In genomic region chr7:100444311-100445278, GRCh38 we compare ENCODE assay signal across 1 cellular context.
TF ChIP-seq lines count a peak whose summit lies in the region.

No MANE protein-coding gene starts in this region.

TF ChIP-seq in HepG2, 621 proteins besides CTCF, POLR2A, EP300 and RAD21 (continued from another document and continues in another):
- TF ChIP-seq, protein P1, sequence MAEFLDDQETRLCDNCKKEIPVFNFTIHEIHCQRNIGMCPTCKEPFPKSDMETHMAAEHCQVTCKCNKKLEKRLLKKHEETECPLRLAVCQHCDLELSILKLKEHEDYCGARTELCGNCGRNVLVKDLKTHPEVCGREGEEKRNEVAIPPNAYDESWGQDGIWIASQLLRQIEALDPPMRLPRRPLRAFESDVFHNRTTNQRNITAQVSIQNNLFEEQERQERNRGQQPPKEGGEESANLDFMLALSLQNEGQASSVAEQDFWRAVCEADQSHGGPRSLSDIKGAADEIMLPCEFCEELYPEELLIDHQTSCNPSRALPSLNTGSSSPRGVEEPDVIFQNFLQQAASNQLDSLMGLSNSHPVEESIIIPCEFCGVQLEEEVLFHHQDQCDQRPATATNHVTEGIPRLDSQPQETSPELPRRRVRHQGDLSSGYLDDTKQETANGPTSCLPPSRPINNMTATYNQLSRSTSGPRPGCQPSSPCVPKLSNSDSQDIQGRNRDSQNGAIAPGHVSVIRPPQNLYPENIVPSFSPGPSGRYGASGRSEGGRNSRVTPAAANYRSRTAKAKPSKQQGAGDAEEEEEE (CRISPR knock-in tag; IDR thresholded peaks at IDR 0.05; ENCODE audit: borderline replicate concordance): 0 out of 2 replicates have a peak, but pooled peaks have one; percentile 73
- TF ChIP-seq ZNF451 (CRISPR knock-in tag; IDR thresholded peaks at IDR 0.05) (0 out of 2 replicates have a peak, but pooled peaks have one; percentile 20), ZNF44 (CRISPR knock-in tag; IDR thresholded peaks at IDR 0.05) (0 out of 2 replicates have a peak, but pooled peaks have one; percentile 49), ZNF256 (CRISPR knock-in tag; conservative IDR thresholded peaks at IDR 0.05) (no peak), ZNF563 (CRISPR knock-in tag; IDR thresholded peaks at IDR 0.05) (peak; percentile 55; the same call in 1 of the 2 replicates), ZC3H13 (CRISPR knock-in tag; IDR thresholded peaks at IDR 0.05) (0 out of 2 replicates have a peak, but pooled peaks have one; percentile 71), KLF12 (CRISPR knock-in tag; IDR thresholded peaks at IDR 0.05; ENCODE audit: borderline replicate concordance) (no peak), TRIM24 (CRISPR knock-in tag; IDR thresholded peaks at IDR 0.05) (peak; percentile 66), PAWR (CRISPR knock-in tag; IDR thresholded peaks at IDR 0.05; ENCODE audit: borderline replicate concordance) (no peak), PRPF4 (IDR thresholded peaks at IDR 0.05; ENCODE audit: low read depth, low read length, poor library complexity, severe bottlenecking) (no peak), POGZ (CRISPR knock-in tag; IDR thresholded peaks at IDR 0.05) (peak; percentile 77), ZNF207 (IDR thresholded peaks at IDR 0.05; ENCODE audit: borderline replicate concordance) (no peak), ISX (CRISPR knock-in tag; conservative IDR thresholded peaks at IDR 0.05) (no peak), PHF5A (CRISPR knock-in tag; IDR thresholded peaks at IDR 0.05; ENCODE audit: low read depth, unreplicated experiment) (peak; percentile 76), ZZZ3 (CRISPR knock-in tag; IDR thresholded peaks at IDR 0.05; ENCODE audit: borderline replicate concordance) (no peak; the same call in 1 of the 2 replicates), NR2F6 (IDR thresholded peaks at IDR 0.05) (peak; percentile 97), NR2F6 (CRISPR knock-in tag; IDR thresholded peaks at IDR 0.05) (peak; percentile 99), SMC3 (IDR thresholded peaks at IDR 0.05; ENCODE audit: low read length) (peak; percentile 4; the same call in 1 of the 2 replicates), MED1 (CRISPR knock-in tag; IDR thresholded peaks at IDR 0.05) (peak; percentile 96), EEA1 (CRISPR knock-in tag; IDR thresholded peaks at IDR 0.05; ENCODE audit: borderline replicate concordance) (peak; percentile 52; the same call in 1 of the 2 replicates), ZNF781 (CRISPR knock-in tag; IDR thresholded peaks at IDR 0.05; ENCODE audit: borderline replicate concordance, not compliant biosample characterization) (peak; percentile 76), ZNF768 (CRISPR knock-in tag; IDR thresholded peaks at IDR 0.05) (no peak; the same call in 1 of the 2 replicates), NFRKB (IDR thresholded peaks at IDR 0.05) (no peak)
- TF ChIP-seq, protein P2, sequence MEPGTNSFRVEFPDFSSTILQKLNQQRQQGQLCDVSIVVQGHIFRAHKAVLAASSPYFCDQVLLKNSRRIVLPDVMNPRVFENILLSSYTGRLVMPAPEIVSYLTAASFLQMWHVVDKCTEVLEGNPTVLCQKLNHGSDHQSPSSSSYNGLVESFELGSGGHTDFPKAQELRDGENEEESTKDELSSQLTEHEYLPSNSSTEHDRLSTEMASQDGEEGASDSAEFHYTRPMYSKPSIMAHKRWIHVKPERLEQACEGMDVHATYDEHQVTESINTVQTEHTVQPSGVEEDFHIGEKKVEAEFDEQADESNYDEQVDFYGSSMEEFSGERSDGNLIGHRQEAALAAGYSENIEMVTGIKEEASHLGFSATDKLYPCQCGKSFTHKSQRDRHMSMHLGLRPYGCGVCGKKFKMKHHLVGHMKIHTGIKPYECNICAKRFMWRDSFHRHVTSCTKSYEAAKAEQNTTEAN (CRISPR knock-in tag; conservative IDR thresholded peaks at IDR 0.05): peak; percentile 10; the same call in 1 of the 2 replicates
- TF ChIP-seq, protein P3, sequence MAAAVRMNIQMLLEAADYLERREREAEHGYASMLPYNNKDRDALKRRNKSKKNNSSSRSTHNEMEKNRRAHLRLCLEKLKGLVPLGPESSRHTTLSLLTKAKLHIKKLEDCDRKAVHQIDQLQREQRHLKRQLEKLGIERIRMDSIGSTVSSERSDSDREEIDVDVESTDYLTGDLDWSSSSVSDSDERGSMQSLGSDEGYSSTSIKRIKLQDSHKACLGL (CRISPR knock-in tag; IDR thresholded peaks at IDR 0.05): no peak; the same call in 1 of the 2 replicates
- TF ChIP-seq, protein P4, sequence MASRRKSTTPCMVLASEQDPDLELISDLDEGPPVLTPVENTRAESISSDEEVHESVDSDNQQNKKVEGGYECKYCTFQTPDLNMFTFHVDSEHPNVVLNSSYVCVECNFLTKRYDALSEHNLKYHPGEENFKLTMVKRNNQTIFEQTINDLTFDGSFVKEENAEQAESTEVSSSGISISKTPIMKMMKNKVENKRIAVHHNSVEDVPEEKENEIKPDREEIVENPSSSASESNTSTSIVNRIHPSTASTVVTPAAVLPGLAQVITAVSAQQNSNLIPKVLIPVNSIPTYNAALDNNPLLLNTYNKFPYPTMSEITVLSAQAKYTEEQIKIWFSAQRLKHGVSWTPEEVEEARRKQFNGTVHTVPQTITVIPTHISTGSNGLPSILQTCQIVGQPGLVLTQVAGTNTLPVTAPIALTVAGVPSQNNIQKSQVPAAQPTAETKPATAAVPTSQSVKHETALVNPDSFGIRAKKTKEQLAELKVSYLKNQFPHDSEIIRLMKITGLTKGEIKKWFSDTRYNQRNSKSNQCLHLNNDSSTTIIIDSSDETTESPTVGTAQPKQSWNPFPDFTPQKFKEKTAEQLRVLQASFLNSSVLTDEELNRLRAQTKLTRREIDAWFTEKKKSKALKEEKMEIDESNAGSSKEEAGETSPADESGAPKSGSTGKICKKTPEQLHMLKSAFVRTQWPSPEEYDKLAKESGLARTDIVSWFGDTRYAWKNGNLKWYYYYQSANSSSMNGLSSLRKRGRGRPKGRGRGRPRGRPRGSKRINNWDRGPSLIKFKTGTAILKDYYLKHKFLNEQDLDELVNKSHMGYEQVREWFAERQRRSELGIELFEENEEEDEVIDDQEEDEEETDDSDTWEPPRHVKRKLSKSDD (CRISPR knock-in tag; IDR thresholded peaks at IDR 0.05; ENCODE audit: low read depth): peak; percentile 35; the same call in 1 of the 2 replicates
- TF ChIP-seq, protein P5, sequence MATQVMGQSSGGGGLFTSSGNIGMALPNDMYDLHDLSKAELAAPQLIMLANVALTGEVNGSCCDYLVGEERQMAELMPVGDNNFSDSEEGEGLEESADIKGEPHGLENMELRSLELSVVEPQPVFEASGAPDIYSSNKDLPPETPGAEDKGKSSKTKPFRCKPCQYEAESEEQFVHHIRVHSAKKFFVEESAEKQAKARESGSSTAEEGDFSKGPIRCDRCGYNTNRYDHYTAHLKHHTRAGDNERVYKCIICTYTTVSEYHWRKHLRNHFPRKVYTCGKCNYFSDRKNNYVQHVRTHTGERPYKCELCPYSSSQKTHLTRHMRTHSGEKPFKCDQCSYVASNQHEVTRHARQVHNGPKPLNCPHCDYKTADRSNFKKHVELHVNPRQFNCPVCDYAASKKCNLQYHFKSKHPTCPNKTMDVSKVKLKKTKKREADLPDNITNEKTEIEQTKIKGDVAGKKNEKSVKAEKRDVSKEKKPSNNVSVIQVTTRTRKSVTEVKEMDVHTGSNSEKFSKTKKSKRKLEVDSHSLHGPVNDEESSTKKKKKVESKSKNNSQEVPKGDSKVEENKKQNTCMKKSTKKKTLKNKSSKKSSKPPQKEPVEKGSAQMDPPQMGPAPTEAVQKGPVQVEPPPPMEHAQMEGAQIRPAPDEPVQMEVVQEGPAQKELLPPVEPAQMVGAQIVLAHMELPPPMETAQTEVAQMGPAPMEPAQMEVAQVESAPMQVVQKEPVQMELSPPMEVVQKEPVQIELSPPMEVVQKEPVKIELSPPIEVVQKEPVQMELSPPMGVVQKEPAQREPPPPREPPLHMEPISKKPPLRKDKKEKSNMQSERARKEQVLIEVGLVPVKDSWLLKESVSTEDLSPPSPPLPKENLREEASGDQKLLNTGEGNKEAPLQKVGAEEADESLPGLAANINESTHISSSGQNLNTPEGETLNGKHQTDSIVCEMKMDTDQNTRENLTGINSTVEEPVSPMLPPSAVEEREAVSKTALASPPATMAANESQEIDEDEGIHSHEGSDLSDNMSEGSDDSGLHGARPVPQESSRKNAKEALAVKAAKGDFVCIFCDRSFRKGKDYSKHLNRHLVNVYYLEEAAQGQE (IDR thresholded peaks at IDR 0.05; ENCODE audit: borderline replicate concordance in 1 of 2, low read depth in 1 of 2, low read length in 2 of 2): peak in 1 of 2 experiments; percentile 37; a peak in 1 of 4 replicates
- TF ChIP-seq, protein P6, sequence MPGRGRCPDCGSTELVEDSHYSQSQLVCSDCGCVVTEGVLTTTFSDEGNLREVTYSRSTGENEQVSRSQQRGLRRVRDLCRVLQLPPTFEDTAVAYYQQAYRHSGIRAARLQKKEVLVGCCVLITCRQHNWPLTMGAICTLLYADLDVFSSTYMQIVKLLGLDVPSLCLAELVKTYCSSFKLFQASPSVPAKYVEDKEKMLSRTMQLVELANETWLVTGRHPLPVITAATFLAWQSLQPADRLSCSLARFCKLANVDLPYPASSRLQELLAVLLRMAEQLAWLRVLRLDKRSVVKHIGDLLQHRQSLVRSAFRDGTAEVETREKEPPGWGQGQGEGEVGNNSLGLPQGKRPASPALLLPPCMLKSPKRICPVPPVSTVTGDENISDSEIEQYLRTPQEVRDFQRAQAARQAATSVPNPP (CRISPR knock-in tag; IDR thresholded peaks at IDR 0.05): 0 out of 2 replicates have a peak, but pooled peaks have one; percentile 38
- TF ChIP-seq, protein P7, sequence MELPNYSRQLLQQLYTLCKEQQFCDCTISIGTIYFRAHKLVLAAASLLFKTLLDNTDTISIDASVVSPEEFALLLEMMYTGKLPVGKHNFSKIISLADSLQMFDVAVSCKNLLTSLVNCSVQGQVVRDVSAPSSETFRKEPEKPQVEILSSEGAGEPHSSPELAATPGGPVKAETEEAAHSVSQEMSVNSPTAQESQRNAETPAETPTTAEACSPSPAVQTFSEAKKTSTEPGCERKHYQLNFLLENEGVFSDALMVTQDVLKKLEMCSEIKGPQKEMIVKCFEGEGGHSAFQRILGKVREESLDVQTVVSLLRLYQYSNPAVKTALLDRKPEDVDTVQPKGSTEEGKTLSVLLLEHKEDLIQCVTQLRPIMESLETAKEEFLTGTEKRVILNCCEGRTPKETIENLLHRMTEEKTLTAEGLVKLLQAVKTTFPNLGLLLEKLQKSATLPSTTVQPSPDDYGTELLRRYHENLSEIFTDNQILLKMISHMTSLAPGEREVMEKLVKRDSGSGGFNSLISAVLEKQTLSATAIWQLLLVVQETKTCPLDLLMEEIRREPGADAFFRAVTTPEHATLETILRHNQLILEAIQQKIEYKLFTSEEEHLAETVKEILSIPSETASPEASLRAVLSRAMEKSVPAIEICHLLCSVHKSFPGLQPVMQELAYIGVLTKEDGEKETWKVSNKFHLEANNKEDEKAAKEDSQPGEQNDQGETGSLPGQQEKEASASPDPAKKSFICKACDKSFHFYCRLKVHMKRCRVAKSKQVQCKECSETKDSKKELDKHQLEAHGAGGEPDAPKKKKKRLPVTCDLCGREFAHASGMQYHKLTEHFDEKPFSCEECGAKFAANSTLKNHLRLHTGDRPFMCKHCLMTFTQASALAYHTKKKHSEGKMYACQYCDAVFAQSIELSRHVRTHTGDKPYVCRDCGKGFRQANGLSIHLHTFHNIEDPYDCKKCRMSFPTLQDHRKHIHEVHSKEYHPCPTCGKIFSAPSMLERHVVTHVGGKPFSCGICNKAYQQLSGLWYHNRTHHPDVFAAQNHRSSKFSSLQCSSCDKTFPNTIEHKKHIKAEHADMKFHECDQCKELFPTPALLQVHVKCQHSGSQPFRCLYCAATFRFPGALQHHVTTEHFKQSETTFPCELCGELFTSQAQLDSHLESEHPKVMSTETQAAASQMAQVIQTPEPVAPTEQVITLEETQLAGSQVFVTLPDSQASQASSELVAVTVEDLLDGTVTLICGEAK (IDR thresholded peaks at IDR 0.05): no peak
- TF ChIP-seq, protein P7 (CRISPR knock-in tag; IDR thresholded peaks at IDR 0.05): no peak
- TF ChIP-seq, protein P8, sequence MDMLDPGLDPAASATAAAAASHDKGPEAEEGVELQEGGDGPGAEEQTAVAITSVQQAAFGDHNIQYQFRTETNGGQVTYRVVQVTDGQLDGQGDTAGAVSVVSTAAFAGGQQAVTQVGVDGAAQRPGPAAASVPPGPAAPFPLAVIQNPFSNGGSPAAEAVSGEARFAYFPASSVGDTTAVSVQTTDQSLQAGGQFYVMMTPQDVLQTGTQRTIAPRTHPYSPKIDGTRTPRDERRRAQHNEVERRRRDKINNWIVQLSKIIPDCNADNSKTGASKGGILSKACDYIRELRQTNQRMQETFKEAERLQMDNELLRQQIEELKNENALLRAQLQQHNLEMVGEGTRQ (IDR thresholded peaks at IDR 0.05; ENCODE audit: low read depth, low read length): peak; percentile 68
- TF ChIP-seq, protein P8 (CRISPR knock-in tag; IDR thresholded peaks at IDR 0.05; ENCODE audit: borderline replicate concordance): peak; percentile 85; the same call in 1 of the 2 replicates
- TF ChIP-seq, protein P9, sequence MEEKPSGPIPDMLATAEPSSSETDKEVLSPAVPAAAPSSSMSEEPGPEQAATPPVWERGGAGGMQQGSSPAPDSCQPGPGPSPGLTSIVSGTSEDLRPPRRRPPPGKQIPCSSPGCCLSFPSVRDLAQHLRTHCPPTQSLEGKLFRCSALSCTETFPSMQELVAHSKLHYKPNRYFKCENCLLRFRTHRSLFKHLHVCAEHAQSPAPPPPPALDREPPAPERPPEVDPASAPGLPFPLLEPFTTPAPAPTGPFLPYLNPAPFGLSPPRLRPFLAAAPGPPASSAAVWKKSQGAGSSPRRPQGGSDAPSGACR (CRISPR knock-in tag; IDR thresholded peaks at IDR 0.05): no peak; the same call in none of the 2 replicates
